In genomic region chr17:79617304-79617703, GRCh38 we compare ENCODE assay signal across 24 cellular contexts. TPM values are rescaled to one million over a fixed set of nuclear protein-coding genes. Genes with fewer than 3 reads are reported as not detected.
"Had no signal": no experiment of that assay in that cellular context is flagged by ENCODE, and none has a peak within 500 bp of the region (broad histone marks: within the 10 kb centered on the region; RNA-seq: fewer than 3 reads in every experiment).

No MANE protein-coding gene starts in this region.

- H3K27ac Mint-ChIP-seq: activated CD4-positive, alpha-beta memory T cell treated with anti-CD3 and anti-CD28 coated beads for 36 hours; activated CD4-positive, alpha-beta T cell treated with anti-CD3 and anti-CD28 coated beads for 36 hours; activated CD8-positive, alpha-beta memory T cell treated with anti-CD3 and anti-CD28 coated beads, Interleukin-2, amount 10 ng/mL, durations not matched to agents 7 days and 5 days; activated naive CD4-positive, alpha-beta T cell treated with anti-CD3 and anti-CD28 coated beads, Interleukin-2, amount 10 ng/mL, durations not matched to agents 7 days and 5 days; activated T-helper 2 cell treated with anti-CD3 and anti-CD28 coated beads, Interferon-gamma antibody, Interleukin-2, Interleukin-4, amounts not matched to agents 10 μg/mL and 5 μg/mL and 100 μg/mL, durations not matched to agents 14 hours and 24 hours and 36 hours; stimulated activated memory B cell treated with anti-CD40 and anti-IgM and Interleukin-4, amounts not matched to agents 10 μg/mL and 1 μg/mL and 100 μg/mL, for 72 hours had no signal

- H3K27me3 ChIP-seq: uterus had no signal

- H3K4me1 ChIP-seq: body of pancreas, heart left ventricle, tibial artery had no signal

- H3K4me3 Mint-ChIP-seq: activated CD4-positive, alpha-beta memory T cell treated with anti-CD3 and anti-CD28 coated beads for 36 hours; activated CD4-positive, alpha-beta T cell treated with anti-CD3 and anti-CD28 coated beads for 36 hours; activated CD8-positive, alpha-beta memory T cell treated with anti-CD3 and anti-CD28 coated beads, Interleukin-2, amount 10 ng/mL, durations not matched to agents 7 days and 5 days; activated naive CD4-positive, alpha-beta T cell treated with anti-CD3 and anti-CD28 coated beads, Interleukin-2, amount 10 ng/mL, durations not matched to agents 7 days and 5 days; central memory CD8-positive, alpha-beta T cell; naive thymus-derived CD4-positive, alpha-beta T cell; stimulated activated memory B cell treated with anti-CD40 and anti-IgM and Interleukin-4, amounts not matched to agents 10 μg/mL and 1 μg/mL and 100 μg/mL, for 72 hours had no signal

- H3K4me1 Mint-ChIP-seq: activated CD4-positive, alpha-beta T cell treated with anti-CD3 and anti-CD28 coated beads for 36 hours; activated CD8-positive, alpha-beta memory T cell treated with anti-CD3 and anti-CD28 coated beads, Interleukin-2, amount 10 ng/mL, durations not matched to agents 7 days and 5 days; activated naive CD4-positive, alpha-beta T cell treated with anti-CD3 and anti-CD28 coated beads, Interleukin-2, amount 10 ng/mL, durations not matched to agents 7 days and 5 days; central memory CD8-positive, alpha-beta T cell; stimulated activated memory B cell treated with anti-CD40 and anti-IgM and Interleukin-4, amounts not matched to agents 10 μg/mL and 1 μg/mL and 100 μg/mL, for 72 hours had no signal

- DNase-seq: activated CD4-positive, alpha-beta memory T cell treated with anti-CD3 and anti-CD28 coated beads for 36 hours; activated CD4-positive, alpha-beta T cell treated with anti-CD3 and anti-CD28 coated beads for 36 hours; activated CD8-positive, alpha-beta memory T cell treated with anti-CD3 and anti-CD28 coated beads, Interleukin-2, amount 10 ng/mL, durations not matched to agents 7 days and 5 days; activated T-cell treated with anti-CD3 and anti-CD28 coated beads, Interleukin-2, amount 50 U/mL, for 1 hour; body of pancreas; cortex of kidney; effector memory CD4-positive, alpha-beta T cell; foreskin melanocyte; mammary epithelial cell; naive thymus-derived CD4-positive, alpha-beta T cell; occipital lobe; stimulated activated CD4-positive, alpha-beta T cell treated with anti-CD3 and anti-CD28 coated beads, Interleukin-12 subunit alpha, Interleukin-12 subunit beta, amount 100 ng/mL, for 4 hours; stimulated activated CD4-positive, alpha-beta T cell treated with anti-CD3 and anti-CD28 coated beads, Interleukin-2, amount 100 ng/mL, for 48 hours; uterus had no signal

- ATAC-seq: activated CD4-positive, alpha-beta T cell treated with anti-CD3 and anti-CD28 coated beads for 36 hours; activated CD8-positive, alpha-beta memory T cell treated with anti-CD3 and anti-CD28 coated beads, Interleukin-2, amount 10 ng/mL, durations not matched to agents 7 days and 5 days; body of pancreas; heart left ventricle; naive thymus-derived CD4-positive, alpha-beta T cell; stimulated activated memory B cell treated with anti-CD40 and anti-IgM and Interleukin-4, amounts not matched to agents 10 μg/mL and 1 μg/mL and 100 μg/mL, for 72 hours had no signal

- H3K9me3 Mint-ChIP-seq: central memory CD8-positive, alpha-beta T cell; stimulated activated memory B cell treated with anti-CD40 and anti-IgM and Interleukin-4, amounts not matched to agents 10 μg/mL and 1 μg/mL and 100 μg/mL, for 72 hours had no signal

- H3K9me3 ChIP-seq: body of pancreas, heart left ventricle, tibial artery, uterus had no signal

- H3K36me3 ChIP-seq: heart left ventricle, tibial artery, uterus had no signal

- H3K4me3 ChIP-seq: body of pancreas, heart left ventricle, SK-N-MC, tibial artery, uterus had no signal

- H3K36me3 Mint-ChIP-seq: activated CD4-positive, alpha-beta memory T cell treated with anti-CD3 and anti-CD28 coated beads for 36 hours; activated CD8-positive, alpha-beta memory T cell treated with anti-CD3 and anti-CD28 coated beads, Interleukin-2, amount 10 ng/mL, durations not matched to agents 7 days and 5 days; activated naive CD4-positive, alpha-beta T cell treated with anti-CD3 and anti-CD28 coated beads, Interleukin-2, amount 10 ng/mL, durations not matched to agents 7 days and 5 days; naive thymus-derived CD4-positive, alpha-beta T cell; stimulated activated memory B cell treated with anti-CD40 and anti-IgM and Interleukin-4, amounts not matched to agents 10 μg/mL and 1 μg/mL and 100 μg/mL, for 72 hours had no signal

- H3K27ac ChIP-seq: body of pancreas, epithelial cell of prostate, heart left ventricle, SK-N-MC, tibial artery, uterus had no signal

RNA-seq across cellular contexts. Expression of gene RBFOX3, which starts 6.5 kb away (rescaled TPM):
- total RNA-seq: activated CD4-positive, alpha-beta memory T cell treated with anti-CD3 and anti-CD28 coated beads for 36 hours; activated CD8-positive, alpha-beta memory T cell treated with anti-CD3 and anti-CD28 coated beads, Interleukin-2, amount 10 ng/mL, durations not matched to agents 7 days and 5 days; activated T-helper 2 cell treated with anti-CD3 and anti-CD28 coated beads, Interferon-gamma antibody, Interleukin-2, Interleukin-4, amounts not matched to agents 10 μg/mL and 5 μg/mL and 100 μg/mL, durations not matched to agents 14 hours and 24 hours and 36 hours; fibroblast of lung; heart left ventricle; mammary epithelial cell; pulmonary artery endothelial cell had no signal
